1 cellular context compared by ENCODE assay signal in the genomic region with DNA sequence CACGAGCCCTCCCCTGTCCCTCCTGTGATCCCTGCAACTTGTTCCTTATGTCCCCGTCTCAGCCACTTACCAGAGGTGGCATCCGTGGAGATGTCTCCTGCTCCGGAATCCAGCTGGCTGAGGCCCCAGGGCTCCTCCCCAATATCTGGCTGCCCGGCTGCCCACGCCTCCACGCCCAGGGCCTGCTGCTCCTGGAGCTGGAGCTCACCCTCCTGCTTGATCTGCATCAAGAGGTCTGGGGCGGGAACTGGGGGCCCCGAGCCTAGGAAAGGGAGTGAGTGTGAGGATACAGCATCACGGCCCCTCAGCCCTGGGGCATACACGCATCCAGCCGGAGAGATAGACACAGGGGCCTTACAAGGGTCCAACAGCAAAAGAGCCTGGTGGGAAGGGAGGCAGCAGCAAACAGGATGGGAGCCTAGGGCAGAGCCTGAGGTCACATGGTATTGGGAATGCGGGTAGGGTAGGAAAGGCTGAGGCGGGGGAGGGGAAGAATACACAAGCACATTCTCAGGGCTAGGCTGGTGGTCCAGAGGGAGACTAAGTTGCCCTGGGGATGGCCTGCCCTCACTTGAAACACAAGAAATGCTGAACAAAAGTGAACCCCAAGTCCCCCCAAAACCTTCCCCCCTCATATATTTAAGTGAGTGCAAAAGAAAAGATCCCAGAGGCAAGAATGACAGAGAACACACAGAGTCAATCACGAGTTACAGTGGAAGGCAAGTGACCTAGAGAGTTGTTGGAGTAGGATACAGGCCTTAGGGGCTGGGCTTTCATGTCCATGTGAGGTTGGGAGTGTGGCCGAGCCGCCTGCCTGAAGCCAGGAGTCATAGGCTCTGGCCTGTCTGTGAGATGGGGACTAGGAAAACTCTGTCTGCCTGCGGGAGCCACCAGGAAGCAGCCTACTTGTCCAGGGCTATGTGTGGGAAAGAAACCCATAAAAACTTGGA.
TF ChIP-seq lines count a peak whose summit lies in the region.

No MANE protein-coding gene starts in this region.

TF ChIP-seq in K562, 482 proteins besides CTCF, POLR2A, EP300 and RAD21:
- peak; percentile 29; the same call in 1 of the 2 replicates for TF ChIP-seq POLR2G (IDR thresholded peaks at IDR 0.05; ENCODE audit: low read depth, low read length)
- no peak for TF ChIP-seq GTF2B (IDR thresholded peaks at IDR 0.05; ENCODE audit: extremely low read depth, insufficient read length)
- no peak for TF ChIP-seq E2F8 (IDR thresholded peaks at IDR 0.05; ENCODE audit: low read depth, partially characterized antibody)
- TF ChIP-seq CCNT2 (IDR thresholded peaks at IDR 0.05; ENCODE audit: borderline replicate concordance, extremely low read depth, insufficient read length, low read depth, low read length) = no peak
- TF ChIP-seq FOXK1 (CRISPR knock-in tag; IDR thresholded peaks at IDR 0.05; ENCODE audit: borderline replicate concordance) = 0 out of 2 replicates have a peak, but pooled peaks have one; percentile 26
TF ChIP-seq in K562: peak in this region for 2.
